ENCODE assay signal across 9 cellular contexts in genomic region chr14:104639889-104640548, GRCh38. TPM values are rescaled to one million over a fixed set of nuclear protein-coding genes. Genes with fewer than 3 reads are reported as not detected.
DNase-seq lines count a peak whose midpoint lies in the region; ATAC-seq and TF ChIP-seq lines count a peak whose summit lies in the region.
"Had no signal": no experiment of that assay in that cellular context is flagged by ENCODE, and none has a peak within 500 bp of the region (broad histone marks: within the 10 kb centered on the region; RNA-seq: fewer than 3 reads in every experiment).

No MANE protein-coding gene starts in this region.

- H3K27me3 ChIP-seq in DND-41 (ENCODE audit: insufficient read depth, low read length, poor library complexity) (no peaks in the 10 kb centered on the region), Karpas-422 (ENCODE audit: low read length) (no peaks in the 10 kb centered on the region), cardiac muscle cell (no peaks in the 10 kb centered on the region)

- H3K9me3 ChIP-seq in DND-41 (ENCODE audit: insufficient read depth, low read length, severe bottlenecking), result no peaks in the 10 kb centered on the region
- no peaks in the 10 kb centered on the region for H3K9me3 ChIP-seq in Karpas-422 (ENCODE audit: low read length)
- H3K9me3 ChIP-seq in cardiac muscle cell (ENCODE audit: low read depth), result no peaks in the 10 kb centered on the region

- no peaks in the 10 kb centered on the region for H3K9me2 ChIP-seq in Karpas-422 (replicated peaks; ENCODE audit: insufficient read depth, low read length)

- H4K20me1 ChIP-seq in DND-41 (ENCODE audit: insufficient read depth, low read length) (no peaks in the 10 kb centered on the region), Karpas-422 (ENCODE audit: insufficient read depth, low read depth, low read length) (peaks cover 25% of the 10 kb centered on the region)

- ATAC-seq in DND-41 (ENCODE audit: insufficient read depth, low read depth) (peak; percentile 75), GM18505 (IDR thresholded peaks at IDR 0.05; ENCODE audit: unreplicated experiment) (no peak), HG02885 (IDR thresholded peaks at IDR 0.05; ENCODE audit: poor library complexity, unreplicated experiment) (no peak)

- TF ChIP-seq CTCF in DND-41 (IDR thresholded peaks at IDR 0.05; ENCODE audit: borderline replicate concordance, extremely low read depth, low read length, poor library complexity, severe bottlenecking) (peak; percentile 71), RWPE1 (conservative IDR thresholded peaks at IDR 0.05; ENCODE audit: low read depth) (peak; percentile 95), cardiac muscle cell (IDR thresholded peaks at IDR 0.05; ENCODE audit: low read depth, low read length) (peak; percentile 93), progenitor cell of endocrine pancreas (IDR thresholded peaks at IDR 0.05; ENCODE audit: unreplicated experiment) (peak; percentile 94)

- DNase-seq in DND-41 (peak; percentile 31), Karpas-422 (peak; percentile 93), RWPE1 (ENCODE audit: low spot score) (peak; percentile 75), cardiac muscle cell (ENCODE audit: low read depth in 1 of 2, low spot score in 1 of 2) (peak; percentile 65 to 85), progenitor cell of endocrine pancreas (ENCODE audit: low spot score, unreplicated experiment) (peak; percentile 61)
- peak; percentile 55 for DNase-seq in activated naive CD8-positive, alpha-beta T cell treated with anti-CD3 and anti-CD28 coated beads for 36 hours

- no peaks in the 10 kb centered on the region for H3K79me2 ChIP-seq in DND-41 (ENCODE audit: insufficient read depth, low read length)
- H3K79me2 ChIP-seq in Karpas-422 (ENCODE audit: low read length), result no peaks in the 10 kb centered on the region

- H3K9ac ChIP-seq in DND-41 (ENCODE audit: low read depth, low read length) (no peak overlapping the region), Karpas-422 (ENCODE audit: low read length) (no peak overlapping the region)

- no peak overlapping the region for H3K4me3 Mint-ChIP-seq in activated naive CD8-positive, alpha-beta T cell treated with anti-CD3 and anti-CD28 coated beads for 36 hours
- no peak overlapping the region for H3K4me3 Mint-ChIP-seq in progenitor cell of endocrine pancreas (ENCODE audit: low read depth)
- H3K4me3 Mint-ChIP-seq: activated naive CD8-positive, alpha-beta T cell had no signal

- no peak overlapping the region for H3K27ac Mint-ChIP-seq in activated naive CD8-positive, alpha-beta T cell treated with anti-CD3 and anti-CD28 coated beads for 36 hours
- no peak overlapping the region for H3K27ac Mint-ChIP-seq in progenitor cell of endocrine pancreas
- H3K27ac Mint-ChIP-seq: activated naive CD8-positive, alpha-beta T cell had no signal

- H3K4me1 Mint-ChIP-seq in activated naive CD8-positive, alpha-beta T cell treated with anti-CD3 and anti-CD28 coated beads for 36 hours, result peaks cover 4% of the 10 kb centered on the region
- H3K4me1 Mint-ChIP-seq in progenitor cell of endocrine pancreas (ENCODE audit: low read depth), result peaks cover 12% of the 10 kb centered on the region

- H3K4me2 ChIP-seq in DND-41 (ENCODE audit: insufficient read depth, low read length) (no peak overlapping the region), Karpas-422 (ENCODE audit: low read depth, low read length, poor library complexity, severe bottlenecking) (no peak overlapping the region)

- H3K4me3 ChIP-seq in DND-41 (ENCODE audit: low read depth in 1 of 2, low read length in 2 of 2), result no peak overlapping the region
- H3K4me3 ChIP-seq in Karpas-422 (ENCODE audit: low read length), result no peak overlapping the region
- H3K4me3 ChIP-seq in cardiac muscle cell, result no peak overlapping the region

- H3K4me1 ChIP-seq in DND-41 (ENCODE audit: insufficient read depth, low read length) (no peaks in the 10 kb centered on the region), Karpas-422 (ENCODE audit: low read length) (peaks cover 4% of the 10 kb centered on the region; the same call in 1 of the 2 replicates), cardiac muscle cell (ENCODE audit: low read depth) (peaks cover 13% of the 10 kb centered on the region)

- no peak overlapping the region for H2AFZ ChIP-seq in DND-41 (ENCODE audit: low read depth, low read length)
- H2AFZ ChIP-seq in Karpas-422 (ENCODE audit: low read length), result no peak overlapping the region

- no peaks in the 10 kb centered on the region for H3K36me3 ChIP-seq in DND-41 (ENCODE audit: insufficient read depth, low read length)
- H3K36me3 ChIP-seq in Karpas-422 (ENCODE audit: insufficient read depth, low read length), result no peaks in the 10 kb centered on the region
- no peaks in the 10 kb centered on the region for H3K36me3 ChIP-seq in cardiac muscle cell

- POLR2A ChIA-PET in RWPE1 (lab: Yijun Ruan, JAX; ENCODE audit: low non-redundant PET), result no interaction called here

- peaks cover 12% of the 10 kb centered on the region for H3K27me3 Mint-ChIP-seq in activated naive CD8-positive, alpha-beta T cell treated with anti-CD3 and anti-CD28 coated beads for 36 hours
- H3K27me3 Mint-ChIP-seq in progenitor cell of endocrine pancreas, result peaks cover 28% of the 10 kb centered on the region

- TF ChIP-seq POLR2A in GM18505 (IDR thresholded peaks at IDR 0.05; ENCODE audit: borderline replicate concordance, extremely low read depth, insufficient read depth, insufficient read length), result no peak

- H3K27ac ChIP-seq in DND-41 (ENCODE audit: low read length), result no peak overlapping the region
- no peak overlapping the region for H3K27ac ChIP-seq in Karpas-422 (ENCODE audit: low read length)
- H3K27ac ChIP-seq in RWPE1, result no peak overlapping the region
- no peak overlapping the region for H3K27ac ChIP-seq in cardiac muscle cell

- CTCF ChIA-PET in RWPE1 (lab: Yijun Ruan, JAX), result interaction anchor here (0.6 to 1.4 kb wide), 11 partner anchors 13 to 575 kb away, joined by 3 to 6 read pairs (median 4); no protein-coding TSS in a partner anchor

- H3K9me3 Mint-ChIP-seq in activated naive CD8-positive, alpha-beta T cell treated with anti-CD3 and anti-CD28 coated beads for 36 hours, result peaks cover 2% of the 10 kb centered on the region
- H3K9me3 Mint-ChIP-seq in progenitor cell of endocrine pancreas (ENCODE audit: low read depth), result peaks cover 16% of the 10 kb centered on the region

- no peaks in the 10 kb centered on the region for H3K36me3 Mint-ChIP-seq in activated naive CD8-positive, alpha-beta T cell treated with anti-CD3 and anti-CD28 coated beads for 36 hours
- peaks cover 3% of the 10 kb centered on the region for H3K36me3 Mint-ChIP-seq in progenitor cell of endocrine pancreas (ENCODE audit: insufficient read depth)
- H3K36me3 Mint-ChIP-seq: activated naive CD8-positive, alpha-beta T cell had no signal

RNA-seq across cellular contexts. Expression of gene TMEM179, which starts 35.4 kb away (rescaled TPM):
- not detected in 2 replicates for total RNA-seq in Karpas-422 (2014; rRNA removed; shearing (Covaris generic); ENCODE audit: low replicate concordance)
- not detected for total RNA-seq in activated naive CD8-positive, alpha-beta T cell treated with anti-CD3 and anti-CD28 coated beads for 36 hours
- 3.6 and 6.9 TPM in 2 replicates for total RNA-seq in cardiac muscle cell
- 4.7 and 8.6 TPM in 2 replicates for polyA plus RNA-seq in cardiac muscle cell
- 8.1 and 9.2 TPM in 2 replicates for total RNA-seq in progenitor cell of endocrine pancreas

RNA-seq across cellular contexts. Expression of gene INF2, which starts 49.4 kb away (rescaled TPM):
- total RNA-seq in Karpas-422 (2014; rRNA removed; shearing (Covaris generic); ENCODE audit: low replicate concordance), result 2.3 and 4.4 TPM in 2 replicates
- 10 to 100 TPM; 67.8 TPM for total RNA-seq in activated naive CD8-positive, alpha-beta T cell treated with anti-CD3 and anti-CD28 coated beads for 36 hours
- total RNA-seq in cardiac muscle cell, result 36.5 and 62.4 TPM in 2 replicates
- 14.1 and 14.5 TPM in 2 replicates for polyA plus RNA-seq in cardiac muscle cell
- total RNA-seq in progenitor cell of endocrine pancreas, result 69.2 and 75.3 TPM in 2 replicates

Comparison
In these comparisons a context has a peak if more than half of its experiments do, and no peak if none do; other contexts are left out.
1. DNase-seq: peak in every context shown above with its lines; median percentile 93 in Karpas-422; 75 in RWPE1; 75 in cardiac muscle cell; 61 in progenitor cell of endocrine pancreas; 55 in activated naive CD8-positive, alpha-beta T cell treated with anti-CD3 and anti-CD28 coated beads for 36 hours; 31 in DND-41.